Comparison of ENCODE assay signal across 1 cellular context in the genomic region with DNA sequence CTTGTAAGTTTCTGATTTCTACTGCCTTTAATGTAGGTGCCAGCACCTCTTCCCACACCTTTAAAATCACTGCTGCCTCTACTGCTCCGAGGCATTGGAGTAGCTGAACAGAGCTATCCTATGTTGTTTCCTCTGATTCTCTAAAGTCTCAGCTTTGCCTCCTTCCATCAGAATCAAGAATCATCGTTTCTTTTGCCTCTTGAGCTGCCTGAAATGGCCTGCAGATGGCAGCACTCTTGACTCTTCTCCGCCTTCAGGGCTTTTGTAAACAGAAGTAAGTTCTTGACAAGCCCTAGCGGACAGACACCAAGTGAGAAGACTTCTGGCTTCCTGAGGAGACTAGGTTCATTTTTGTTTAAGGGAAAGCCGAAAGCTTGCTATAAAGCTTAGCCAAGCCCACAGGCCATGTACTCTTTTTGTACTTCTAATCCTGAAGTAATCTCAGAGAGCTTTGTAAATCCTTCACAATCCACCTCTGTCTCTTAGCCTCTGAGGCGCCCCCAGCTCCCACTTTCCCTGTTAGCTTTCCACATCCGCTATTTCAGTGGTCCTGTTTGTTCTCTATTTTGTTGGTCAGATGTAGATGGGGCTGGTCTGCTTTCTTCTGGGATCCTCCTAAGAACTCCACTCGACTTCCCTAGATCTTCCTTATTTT.
TF ChIP-seq lines count a peak whose summit lies in the region.

No MANE protein-coding gene starts in this region.

TF ChIP-seq in HepG2, 621 proteins besides CTCF, POLR2A, EP300 and RAD21 (continued from another document and continues in another):
- TF ChIP-seq TFE3 (CRISPR knock-in tag; IDR thresholded peaks at IDR 0.05) (no peak), AGO2 (optimal IDR thresholded peaks at IDR 0.05; ENCODE audit: low read depth, low read length) (no peak), ZNF354B (CRISPR knock-in tag; IDR thresholded peaks at IDR 0.05) (no peak), SRF (IDR thresholded peaks at IDR 0.05; ENCODE audit: low read depth, low read length) (no peak), ZBTB1 (CRISPR knock-in tag; IDR thresholded peaks at IDR 0.05; ENCODE audit: borderline replicate concordance) (no peak), ZNF800 (CRISPR knock-in tag; IDR thresholded peaks at IDR 0.05) (0 out of 2 replicates have a peak, but pooled peaks have one; percentile 21), ZNF17 (CRISPR knock-in tag; IDR thresholded peaks at IDR 0.05) (no peak), GFI1 (CRISPR knock-in tag; IDR thresholded peaks at IDR 0.05; ENCODE audit: borderline replicate concordance) (no peak), ZNF317 (CRISPR knock-in tag; IDR thresholded peaks at IDR 0.05) (peak; percentile 61; the same call in 1 of the 2 replicates), ZBTB43 (CRISPR knock-in tag; conservative IDR thresholded peaks at IDR 0.05) (no peak), ZNF710 (CRISPR knock-in tag; IDR thresholded peaks at IDR 0.05; ENCODE audit: borderline replicate concordance) (no peak), THAP11 (CRISPR knock-in tag; IDR thresholded peaks at IDR 0.05) (peak; percentile 61), PRPF4 (IDR thresholded peaks at IDR 0.05; ENCODE audit: low read depth, low read length, poor library complexity, severe bottlenecking) (no peak), HNF4A (CRISPR knock-in tag; IDR thresholded peaks at IDR 0.05) (no peak), PRDM4 (CRISPR knock-in tag; IDR thresholded peaks at IDR 0.05; ENCODE audit: borderline replicate concordance) (no peak), PHB2 (IDR thresholded peaks at IDR 0.05; ENCODE audit: partially characterized antibody) (no peak), ZNF552 (CRISPR knock-in tag; IDR thresholded peaks at IDR 0.05; ENCODE audit: borderline replicate concordance) (no peak), GZF1 (CRISPR knock-in tag; IDR thresholded peaks at IDR 0.05) (no peak), ATF1 (CRISPR knock-in tag; IDR thresholded peaks at IDR 0.05) (no peak), KDM4B (CRISPR knock-in tag; IDR thresholded peaks at IDR 0.05) (no peak), ZNF788 (CRISPR knock-in tag; IDR thresholded peaks at IDR 0.05; ENCODE audit: borderline replicate concordance) (no peak), ZNF616 (CRISPR knock-in tag; IDR thresholded peaks at IDR 0.05; ENCODE audit: low read depth) (no peak), ZNF883 (CRISPR knock-in tag; IDR thresholded peaks at IDR 0.05; ENCODE audit: not compliant biosample characterization) (no peak), HNRNPH1 (optimal IDR thresholded peaks at IDR 0.05; ENCODE audit: low read depth, low read length) (no peak), ZNF468 (CRISPR knock-in tag; IDR thresholded peaks at IDR 0.05) (no peak), NFIB (CRISPR knock-in tag; IDR thresholded peaks at IDR 0.05; ENCODE audit: borderline replicate concordance) (no peak), CBFB (CRISPR knock-in tag; IDR thresholded peaks at IDR 0.05) (no peak), REL (CRISPR knock-in tag; conservative IDR thresholded peaks at IDR 0.05) (no peak), ZNF768 (CRISPR knock-in tag; IDR thresholded peaks at IDR 0.05) (no peak), ZFP36 (IDR thresholded peaks at IDR 0.05; ENCODE audit: borderline replicate concordance, low read depth, low read length, partially characterized antibody) (no peak), ZBTB40 (IDR thresholded peaks at IDR 0.05) (no peak), ZBTB40 (CRISPR knock-in tag; IDR thresholded peaks at IDR 0.05) (no peak), SNAPC2 (CRISPR knock-in tag; IDR thresholded peaks at IDR 0.05) (no peak), NR2F6 (IDR thresholded peaks at IDR 0.05) (no peak), NR2F6 (CRISPR knock-in tag; IDR thresholded peaks at IDR 0.05) (no peak), ZFP36L1 (CRISPR knock-in tag; IDR thresholded peaks at IDR 0.05) (no peak), HMG20A (CRISPR knock-in tag; IDR thresholded peaks at IDR 0.05; ENCODE audit: borderline replicate concordance) (no peak)
- TF ChIP-seq, protein P1, sequence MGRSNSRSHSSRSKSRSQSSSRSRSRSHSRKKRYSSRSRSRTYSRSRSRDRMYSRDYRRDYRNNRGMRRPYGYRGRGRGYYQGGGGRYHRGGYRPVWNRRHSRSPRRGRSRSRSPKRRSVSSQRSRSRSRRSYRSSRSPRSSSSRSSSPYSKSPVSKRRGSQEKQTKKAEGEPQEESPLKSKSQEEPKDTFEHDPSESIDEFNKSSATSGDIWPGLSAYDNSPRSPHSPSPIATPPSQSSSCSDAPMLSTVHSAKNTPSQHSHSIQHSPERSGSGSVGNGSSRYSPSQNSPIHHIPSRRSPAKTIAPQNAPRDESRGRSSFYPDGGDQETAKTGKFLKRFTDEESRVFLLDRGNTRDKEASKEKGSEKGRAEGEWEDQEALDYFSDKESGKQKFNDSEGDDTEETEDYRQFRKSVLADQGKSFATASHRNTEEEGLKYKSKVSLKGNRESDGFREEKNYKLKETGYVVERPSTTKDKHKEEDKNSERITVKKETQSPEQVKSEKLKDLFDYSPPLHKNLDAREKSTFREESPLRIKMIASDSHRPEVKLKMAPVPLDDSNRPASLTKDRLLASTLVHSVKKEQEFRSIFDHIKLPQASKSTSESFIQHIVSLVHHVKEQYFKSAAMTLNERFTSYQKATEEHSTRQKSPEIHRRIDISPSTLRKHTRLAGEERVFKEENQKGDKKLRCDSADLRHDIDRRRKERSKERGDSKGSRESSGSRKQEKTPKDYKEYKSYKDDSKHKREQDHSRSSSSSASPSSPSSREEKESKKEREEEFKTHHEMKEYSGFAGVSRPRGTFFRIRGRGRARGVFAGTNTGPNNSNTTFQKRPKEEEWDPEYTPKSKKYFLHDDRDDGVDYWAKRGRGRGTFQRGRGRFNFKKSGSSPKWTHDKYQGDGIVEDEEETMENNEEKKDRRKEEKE (IDR thresholded peaks at IDR 0.05): no peak
